Comparison of ENCODE assay signal across 1 cellular context in the genomic region with DNA sequence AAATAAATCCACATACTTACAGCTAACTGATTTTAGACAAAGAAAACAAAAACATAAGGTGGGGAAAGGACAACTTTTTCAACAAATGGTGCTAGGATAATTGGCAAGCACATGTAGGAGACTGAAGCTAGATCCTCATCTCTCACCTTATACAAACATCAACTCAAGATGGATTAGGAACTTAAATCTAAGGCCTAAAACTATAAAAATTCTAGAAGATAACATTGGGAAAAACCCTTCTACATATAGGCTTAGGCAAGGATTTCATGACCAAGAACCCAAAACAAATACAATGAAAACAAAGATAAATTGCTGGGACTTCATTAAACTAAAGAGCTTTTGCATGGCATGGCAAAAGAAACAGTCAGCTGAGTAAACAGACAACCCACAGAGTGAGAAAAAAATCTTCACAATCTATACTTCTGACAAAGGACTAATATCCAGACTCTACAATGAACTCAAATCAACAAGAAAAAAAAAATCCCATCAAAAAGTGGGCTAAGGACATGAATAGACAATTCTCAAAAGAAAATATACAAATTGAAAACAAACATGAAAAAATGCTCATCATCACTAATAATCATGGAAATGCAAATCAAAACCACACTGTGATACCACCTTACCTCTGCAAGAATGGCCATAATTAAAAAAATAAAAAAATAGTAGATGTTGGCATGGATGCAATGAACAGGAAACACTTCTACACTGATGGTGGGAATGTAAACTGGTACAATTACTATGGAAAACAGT.
TF ChIP-seq lines count a peak whose summit lies in the region.

No MANE protein-coding gene starts in this region.

TF ChIP-seq in HepG2, 621 proteins besides CTCF, POLR2A, EP300 and RAD21 (continued from another document and continues in another):
- TF ChIP-seq, protein P1, sequence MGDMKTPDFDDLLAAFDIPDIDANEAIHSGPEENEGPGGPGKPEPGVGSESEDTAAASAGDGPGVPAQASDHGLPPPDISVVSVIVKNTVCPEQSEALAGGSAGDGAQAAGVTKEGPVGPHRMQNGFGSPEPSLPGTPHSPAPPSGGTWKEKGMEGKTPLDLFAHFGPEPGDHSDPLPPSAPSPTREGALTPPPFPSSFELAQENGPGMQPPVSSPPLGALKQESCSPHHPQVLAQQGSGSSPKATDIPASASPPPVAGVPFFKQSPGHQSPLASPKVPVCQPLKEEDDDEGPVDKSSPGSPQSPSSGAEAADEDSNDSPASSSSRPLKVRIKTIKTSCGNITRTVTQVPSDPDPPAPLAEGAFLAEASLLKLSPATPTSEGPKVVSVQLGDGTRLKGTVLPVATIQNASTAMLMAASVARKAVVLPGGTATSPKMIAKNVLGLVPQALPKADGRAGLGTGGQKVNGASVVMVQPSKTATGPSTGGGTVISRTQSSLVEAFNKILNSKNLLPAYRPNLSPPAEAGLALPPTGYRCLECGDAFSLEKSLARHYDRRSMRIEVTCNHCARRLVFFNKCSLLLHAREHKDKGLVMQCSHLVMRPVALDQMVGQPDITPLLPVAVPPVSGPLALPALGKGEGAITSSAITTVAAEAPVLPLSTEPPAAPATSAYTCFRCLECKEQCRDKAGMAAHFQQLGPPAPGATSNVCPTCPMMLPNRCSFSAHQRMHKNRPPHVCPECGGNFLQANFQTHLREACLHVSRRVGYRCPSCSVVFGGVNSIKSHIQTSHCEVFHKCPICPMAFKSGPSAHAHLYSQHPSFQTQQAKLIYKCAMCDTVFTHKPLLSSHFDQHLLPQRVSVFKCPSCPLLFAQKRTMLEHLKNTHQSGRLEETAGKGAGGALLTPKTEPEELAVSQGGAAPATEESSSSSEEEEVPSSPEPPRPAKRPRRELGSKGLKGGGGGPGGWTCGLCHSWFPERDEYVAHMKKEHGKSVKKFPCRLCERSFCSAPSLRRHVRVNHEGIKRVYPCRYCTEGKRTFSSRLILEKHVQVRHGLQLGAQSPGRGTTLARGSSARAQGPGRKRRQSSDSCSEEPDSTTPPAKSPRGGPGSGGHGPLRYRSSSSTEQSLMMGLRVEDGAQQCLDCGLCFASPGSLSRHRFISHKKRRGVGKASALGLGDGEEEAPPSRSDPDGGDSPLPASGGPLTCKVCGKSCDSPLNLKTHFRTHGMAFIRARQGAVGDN (CRISPR knock-in tag; IDR thresholded peaks at IDR 0.05): no peak
- TF ChIP-seq ZNF878 (CRISPR knock-in tag; IDR thresholded peaks at IDR 0.05) (peak; percentile 70; the same call in 1 of the 2 replicates), REPIN1 (CRISPR knock-in tag; IDR thresholded peaks at IDR 0.05; ENCODE audit: borderline replicate concordance, low read depth) (peak; percentile 59; the same call in 1 of the 2 replicates), ZNF558 (CRISPR knock-in tag; IDR thresholded peaks at IDR 0.05; ENCODE audit: borderline replicate concordance) (no peak), JUN (CRISPR knock-in tag; IDR thresholded peaks at IDR 0.05) (no peak), GATAD1 (CRISPR knock-in tag; IDR thresholded peaks at IDR 0.05) (0 out of 2 replicates have a peak, but pooled peaks have one; percentile 33), ZNF546 (CRISPR knock-in tag; conservative IDR thresholded peaks at IDR 0.05) (no peak), ZNF644 (CRISPR knock-in tag; IDR thresholded peaks at IDR 0.05; ENCODE audit: low read depth) (no peak), HDAC2 (CRISPR knock-in tag; IDR thresholded peaks at IDR 0.05) (no peak), MLLT10 (CRISPR knock-in tag; IDR thresholded peaks at IDR 0.05) (no peak), MTF1 (CRISPR knock-in tag; IDR thresholded peaks at IDR 0.05) (no peak), ZNF24 (IDR thresholded peaks at IDR 0.05) (no peak), ZKSCAN8 (CRISPR knock-in tag; IDR thresholded peaks at IDR 0.05; ENCODE audit: borderline replicate concordance) (peak; percentile 62; the same call in 1 of the 2 replicates), NR1H2 (CRISPR knock-in tag; IDR thresholded peaks at IDR 0.05; ENCODE audit: borderline replicate concordance, low read depth) (peak; percentile 25; the same call in 1 of the 2 replicates), PRMT3 (CRISPR knock-in tag; IDR thresholded peaks at IDR 0.05; ENCODE audit: borderline replicate concordance, low read depth) (no peak), ZBTB3 (CRISPR knock-in tag; IDR thresholded peaks at IDR 0.05; ENCODE audit: borderline replicate concordance, low read depth) (0 out of 2 replicates have a peak, but pooled peaks have one; percentile 30), FOXA1 (IDR thresholded peaks at IDR 0.05) (0 out of 2 replicates have a peak, but pooled peaks have one; percentile 10), FOXA1 (CRISPR knock-in tag; IDR thresholded peaks at IDR 0.05) (no peak), TP53 (CRISPR knock-in tag; conservative IDR thresholded peaks at IDR 0.05) (no peak), RBM22 (optimal IDR thresholded peaks at IDR 0.05; ENCODE audit: low read length) (peak; percentile 97), NFIC (IDR thresholded peaks at IDR 0.05; ENCODE audit: low read length) (peak; percentile 59; the same call in 1 of the 2 replicates), ZNF556 (CRISPR knock-in tag; IDR thresholded peaks at IDR 0.05; ENCODE audit: borderline replicate concordance) (no peak), PHF5A (CRISPR knock-in tag; IDR thresholded peaks at IDR 0.05; ENCODE audit: low read depth, unreplicated experiment) (peak; percentile 77), KMT2B (CRISPR knock-in tag; IDR thresholded peaks at IDR 0.05) (peak; percentile 36; the same call in 1 of the 2 replicates), ZNF567 (CRISPR knock-in tag; IDR thresholded peaks at IDR 0.05; ENCODE audit: borderline replicate concordance) (no peak), NFE2L1 (CRISPR knock-in tag; IDR thresholded peaks at IDR 0.05; ENCODE audit: borderline replicate concordance) (no peak), SIX1 (CRISPR knock-in tag; IDR thresholded peaks at IDR 0.05; ENCODE audit: borderline replicate concordance) (peak; percentile 46; the same call in 1 of the 2 replicates), SMAD3 (CRISPR knock-in tag; IDR thresholded peaks at IDR 0.05) (0 out of 2 replicates have a peak, but pooled peaks have one; percentile 18), MBD4 (IDR thresholded peaks at IDR 0.05; ENCODE audit: borderline replicate concordance, low read length) (peak; percentile 97), ELF4 (CRISPR knock-in tag; IDR thresholded peaks at IDR 0.05; ENCODE audit: borderline replicate concordance) (peak; percentile 53; the same call in 1 of the 2 replicates), ZSCAN20 (CRISPR knock-in tag; IDR thresholded peaks at IDR 0.05; ENCODE audit: borderline replicate concordance) (no peak), HOXA5 (CRISPR knock-in tag; IDR thresholded peaks at IDR 0.05) (no peak; the same call in 1 of the 2 replicates), NAIF1 (CRISPR knock-in tag; IDR thresholded peaks at IDR 0.05; ENCODE audit: borderline replicate concordance) (0 out of 2 replicates have a peak, but pooled peaks have one; percentile 47), SOX13 (IDR thresholded peaks at IDR 0.05) (no peak), SOX13 (CRISPR knock-in tag; conservative IDR thresholded peaks at IDR 0.05 in 1 of 2, IDR thresholded peaks at IDR 0.05 in 1 of 2) (peak in 1 of 2 experiments; percentile 40; a peak in 3 of 4 replicates), SMYD3 (CRISPR knock-in tag; IDR thresholded peaks at IDR 0.05) (peak; percentile 83; the same call in 1 of the 2 replicates), KLF16 (CRISPR knock-in tag; IDR thresholded peaks at IDR 0.05) (peak in 1 of 2 experiments; percentile 10; a peak in 1 of 4 replicates)
- TF ChIP-seq, protein P2, sequence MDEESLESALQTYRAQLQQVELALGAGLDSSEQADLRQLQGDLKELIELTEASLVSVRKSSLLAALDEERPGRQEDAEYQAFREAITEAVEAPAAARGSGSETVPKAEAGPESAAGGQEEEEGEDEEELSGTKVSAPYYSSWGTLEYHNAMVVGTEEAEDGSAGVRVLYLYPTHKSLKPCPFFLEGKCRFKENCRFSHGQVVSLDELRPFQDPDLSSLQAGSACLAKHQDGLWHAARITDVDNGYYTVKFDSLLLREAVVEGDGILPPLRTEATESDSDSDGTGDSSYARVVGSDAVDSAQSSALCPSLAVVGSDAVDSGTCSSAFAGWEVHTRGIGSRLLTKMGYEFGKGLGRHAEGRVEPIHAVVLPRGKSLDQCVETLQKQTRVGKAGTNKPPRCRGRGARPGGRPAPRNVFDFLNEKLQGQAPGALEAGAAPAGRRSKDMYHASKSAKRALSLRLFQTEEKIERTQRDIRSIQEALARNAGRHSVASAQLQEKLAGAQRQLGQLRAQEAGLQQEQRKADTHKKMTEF (CRISPR knock-in tag; IDR thresholded peaks at IDR 0.05): peak; percentile 69
- TF ChIP-seq, protein P3, sequence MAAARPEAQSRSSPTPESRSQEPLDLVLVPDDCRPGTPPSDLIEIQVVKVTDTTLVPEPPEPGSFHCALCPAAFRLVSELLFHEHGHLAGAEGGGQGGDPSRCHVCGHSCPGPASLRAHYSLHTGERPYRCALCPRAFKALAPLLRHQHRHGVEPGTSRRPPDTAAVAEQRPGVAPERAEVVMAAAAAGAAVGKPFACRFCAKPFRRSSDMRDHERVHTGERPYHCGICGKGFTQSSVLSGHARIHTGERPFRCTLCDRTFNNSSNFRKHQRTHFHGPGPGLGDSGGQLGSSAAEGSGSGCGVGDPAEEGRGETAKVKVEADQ (CRISPR knock-in tag; IDR thresholded peaks at IDR 0.05; ENCODE audit: borderline replicate concordance): no peak
- TF ChIP-seq, protein P4, sequence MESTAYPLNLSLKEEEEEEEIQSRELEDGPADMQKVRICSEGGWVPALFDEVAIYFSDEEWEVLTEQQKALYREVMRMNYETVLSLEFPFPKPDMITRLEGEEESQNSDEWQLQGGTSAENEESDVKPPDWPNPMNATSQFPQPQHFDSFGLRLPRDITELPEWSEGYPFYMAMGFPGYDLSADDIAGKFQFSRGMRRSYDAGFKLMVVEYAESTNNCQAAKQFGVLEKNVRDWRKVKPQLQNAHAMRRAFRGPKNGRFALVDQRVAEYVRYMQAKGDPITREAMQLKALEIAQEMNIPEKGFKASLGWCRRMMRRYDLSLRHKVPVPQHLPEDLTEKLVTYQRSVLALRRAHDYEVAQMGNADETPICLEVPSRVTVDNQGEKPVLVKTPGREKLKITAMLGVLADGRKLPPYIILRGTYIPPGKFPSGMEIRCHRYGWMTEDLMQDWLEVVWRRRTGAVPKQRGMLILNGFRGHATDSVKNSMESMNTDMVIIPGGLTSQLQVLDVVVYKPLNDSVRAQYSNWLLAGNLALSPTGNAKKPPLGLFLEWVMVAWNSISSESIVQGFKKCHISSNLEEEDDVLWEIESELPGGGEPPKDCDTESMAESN (CRISPR knock-in tag; conservative IDR thresholded peaks at IDR 0.05): 0 out of 2 replicates have a peak, but pooled peaks have one; percentile 34
- TF ChIP-seq, protein P5, sequence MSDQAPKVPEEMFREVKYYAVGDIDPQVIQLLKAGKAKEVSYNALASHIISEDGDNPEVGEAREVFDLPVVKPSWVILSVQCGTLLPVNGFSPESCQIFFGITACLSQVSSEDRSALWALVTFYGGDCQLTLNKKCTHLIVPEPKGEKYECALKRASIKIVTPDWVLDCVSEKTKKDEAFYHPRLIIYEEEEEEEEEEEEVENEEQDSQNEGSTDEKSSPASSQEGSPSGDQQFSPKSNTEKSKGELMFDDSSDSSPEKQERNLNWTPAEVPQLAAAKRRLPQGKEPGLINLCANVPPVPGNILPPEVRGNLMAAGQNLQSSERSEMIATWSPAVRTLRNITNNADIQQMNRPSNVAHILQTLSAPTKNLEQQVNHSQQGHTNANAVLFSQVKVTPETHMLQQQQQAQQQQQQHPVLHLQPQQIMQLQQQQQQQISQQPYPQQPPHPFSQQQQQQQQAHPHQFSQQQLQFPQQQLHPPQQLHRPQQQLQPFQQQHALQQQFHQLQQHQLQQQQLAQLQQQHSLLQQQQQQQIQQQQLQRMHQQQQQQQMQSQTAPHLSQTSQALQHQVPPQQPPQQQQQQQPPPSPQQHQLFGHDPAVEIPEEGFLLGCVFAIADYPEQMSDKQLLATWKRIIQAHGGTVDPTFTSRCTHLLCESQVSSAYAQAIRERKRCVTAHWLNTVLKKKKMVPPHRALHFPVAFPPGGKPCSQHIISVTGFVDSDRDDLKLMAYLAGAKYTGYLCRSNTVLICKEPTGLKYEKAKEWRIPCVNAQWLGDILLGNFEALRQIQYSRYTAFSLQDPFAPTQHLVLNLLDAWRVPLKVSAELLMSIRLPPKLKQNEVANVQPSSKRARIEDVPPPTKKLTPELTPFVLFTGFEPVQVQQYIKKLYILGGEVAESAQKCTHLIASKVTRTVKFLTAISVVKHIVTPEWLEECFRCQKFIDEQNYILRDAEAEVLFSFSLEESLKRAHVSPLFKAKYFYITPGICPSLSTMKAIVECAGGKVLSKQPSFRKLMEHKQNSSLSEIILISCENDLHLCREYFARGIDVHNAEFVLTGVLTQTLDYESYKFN (CRISPR knock-in tag; conservative IDR thresholded peaks at IDR 0.05): 0 out of 2 replicates have a peak, but pooled peaks have one; percentile 21
- TF ChIP-seq, protein P6, sequence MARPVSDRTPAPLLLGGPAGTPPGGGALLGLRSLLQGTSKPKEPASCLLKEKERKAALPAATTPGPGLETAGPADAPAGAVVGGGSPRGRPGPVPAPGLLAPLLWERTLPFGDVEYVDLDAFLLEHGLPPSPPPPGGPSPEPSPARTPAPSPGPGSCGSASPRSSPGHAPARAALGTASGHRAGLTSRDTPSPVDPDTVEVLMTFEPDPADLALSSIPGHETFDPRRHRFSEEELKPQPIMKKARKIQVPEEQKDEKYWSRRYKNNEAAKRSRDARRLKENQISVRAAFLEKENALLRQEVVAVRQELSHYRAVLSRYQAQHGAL (CRISPR knock-in tag; IDR thresholded peaks at IDR 0.05; ENCODE audit: not compliant biosample characterization): peak; percentile 29
- TF ChIP-seq, protein P7, sequence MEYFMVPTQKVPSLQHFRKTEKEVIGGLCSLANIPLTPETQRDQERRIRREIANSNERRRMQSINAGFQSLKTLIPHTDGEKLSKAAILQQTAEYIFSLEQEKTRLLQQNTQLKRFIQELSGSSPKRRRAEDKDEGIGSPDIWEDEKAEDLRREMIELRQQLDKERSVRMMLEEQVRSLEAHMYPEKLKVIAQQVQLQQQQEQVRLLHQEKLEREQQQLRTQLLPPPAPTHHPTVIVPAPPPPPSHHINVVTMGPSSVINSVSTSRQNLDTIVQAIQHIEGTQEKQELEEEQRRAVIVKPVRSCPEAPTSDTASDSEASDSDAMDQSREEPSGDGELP (IDR thresholded peaks at IDR 0.05; ENCODE audit: borderline replicate concordance, low read depth): peak; percentile 91
